1 cellular context compared by ENCODE assay signal in the genomic region with DNA sequence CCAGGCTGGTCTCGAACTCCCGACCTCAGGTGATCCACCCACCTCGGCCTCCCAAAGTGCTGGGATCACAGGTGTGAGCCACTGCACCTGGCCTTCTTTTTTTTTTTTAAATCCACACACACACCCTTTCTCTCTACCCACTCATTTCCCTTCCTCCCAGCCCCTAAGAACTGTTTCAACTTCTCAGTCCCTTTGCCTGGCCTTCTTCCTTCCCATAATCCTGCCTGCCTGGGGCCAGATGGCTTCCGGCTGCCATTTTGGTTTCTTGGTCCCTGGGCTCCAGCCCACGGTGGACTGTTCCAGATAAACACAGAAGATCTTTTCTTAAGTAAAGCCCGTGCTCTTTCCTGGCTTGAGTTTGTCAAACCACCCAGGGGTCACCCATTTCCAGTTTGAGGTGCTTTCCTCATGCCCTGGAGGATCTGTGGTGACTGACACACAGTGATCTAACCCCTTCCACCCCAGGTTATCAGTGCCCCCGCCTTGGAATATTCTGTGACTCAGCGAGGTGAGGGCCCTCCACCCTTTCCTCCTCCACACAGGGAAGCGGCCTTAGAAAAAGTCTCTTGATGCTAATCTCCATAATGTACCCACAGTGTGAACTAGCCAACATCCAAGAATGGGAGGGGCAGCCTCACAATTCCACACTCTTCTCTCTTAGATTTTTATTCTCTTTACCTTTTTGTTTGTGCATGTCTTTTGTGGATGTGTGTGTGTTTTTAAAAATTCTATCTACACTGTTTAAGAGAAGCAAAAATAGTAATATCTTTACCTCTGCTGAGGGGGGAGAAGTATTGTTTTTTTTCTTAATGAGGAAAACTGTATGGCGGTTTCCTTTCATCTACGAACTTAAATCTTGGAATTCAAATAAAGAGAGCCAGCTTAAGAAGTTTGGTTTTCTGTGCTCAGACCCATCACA.
TF ChIP-seq lines count a peak whose summit lies in the region.

No MANE protein-coding gene starts in this region.

TF ChIP-seq in K562, 482 proteins besides CTCF, POLR2A, EP300 and RAD21 (continued from another document and continues in another):
- peak; percentile 10; the same call in 1 of the 2 replicates for TF ChIP-seq ZBTB33 (CRISPR knock-in tag; IDR thresholded peaks at IDR 0.05)
- TF ChIP-seq, protein P1, sequence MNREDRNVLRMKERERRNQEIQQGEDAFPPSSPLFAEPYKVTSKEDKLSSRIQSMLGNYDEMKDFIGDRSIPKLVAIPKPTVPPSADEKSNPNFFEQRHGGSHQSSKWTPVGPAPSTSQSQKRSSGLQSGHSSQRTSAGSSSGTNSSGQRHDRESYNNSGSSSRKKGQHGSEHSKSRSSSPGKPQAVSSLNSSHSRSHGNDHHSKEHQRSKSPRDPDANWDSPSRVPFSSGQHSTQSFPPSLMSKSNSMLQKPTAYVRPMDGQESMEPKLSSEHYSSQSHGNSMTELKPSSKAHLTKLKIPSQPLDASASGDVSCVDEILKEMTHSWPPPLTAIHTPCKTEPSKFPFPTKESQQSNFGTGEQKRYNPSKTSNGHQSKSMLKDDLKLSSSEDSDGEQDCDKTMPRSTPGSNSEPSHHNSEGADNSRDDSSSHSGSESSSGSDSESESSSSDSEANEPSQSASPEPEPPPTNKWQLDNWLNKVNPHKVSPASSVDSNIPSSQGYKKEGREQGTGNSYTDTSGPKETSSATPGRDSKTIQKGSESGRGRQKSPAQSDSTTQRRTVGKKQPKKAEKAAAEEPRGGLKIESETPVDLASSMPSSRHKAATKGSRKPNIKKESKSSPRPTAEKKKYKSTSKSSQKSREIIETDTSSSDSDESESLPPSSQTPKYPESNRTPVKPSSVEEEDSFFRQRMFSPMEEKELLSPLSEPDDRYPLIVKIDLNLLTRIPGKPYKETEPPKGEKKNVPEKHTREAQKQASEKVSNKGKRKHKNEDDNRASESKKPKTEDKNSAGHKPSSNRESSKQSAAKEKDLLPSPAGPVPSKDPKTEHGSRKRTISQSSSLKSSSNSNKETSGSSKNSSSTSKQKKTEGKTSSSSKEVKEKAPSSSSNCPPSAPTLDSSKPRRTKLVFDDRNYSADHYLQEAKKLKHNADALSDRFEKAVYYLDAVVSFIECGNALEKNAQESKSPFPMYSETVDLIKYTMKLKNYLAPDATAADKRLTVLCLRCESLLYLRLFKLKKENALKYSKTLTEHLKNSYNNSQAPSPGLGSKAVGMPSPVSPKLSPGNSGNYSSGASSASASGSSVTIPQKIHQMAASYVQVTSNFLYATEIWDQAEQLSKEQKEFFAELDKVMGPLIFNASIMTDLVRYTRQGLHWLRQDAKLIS (CRISPR knock-in tag; IDR thresholded peaks at IDR 0.05) = no peak
- peak; percentile 63; the same call in 1 of the 2 replicates for TF ChIP-seq EP400 (IDR thresholded peaks at IDR 0.05)
- TF ChIP-seq ATF1 (CRISPR knock-in tag; IDR thresholded peaks at IDR 0.05) = no peak
- peak; percentile 55 for TF ChIP-seq ATF1 (tag; IDR thresholded peaks at IDR 0.05)
- TF ChIP-seq GATAD2A (IDR thresholded peaks at IDR 0.05) = peak; percentile 92
- no peak for TF ChIP-seq ZNF282 (CRISPR knock-in tag; IDR thresholded peaks at IDR 0.05)
- TF ChIP-seq ZNF41 (CRISPR knock-in tag; conservative IDR thresholded peaks at IDR 0.05) = 0 out of 2 replicates have a peak, but pooled peaks have one; percentile 43
- TF ChIP-seq GTF2E2 (tag; IDR thresholded peaks at IDR 0.05) = no peak
- no peak for TF ChIP-seq SREBF2 (CRISPR knock-in tag; IDR thresholded peaks at IDR 0.05)
- TF ChIP-seq POLR2B (IDR thresholded peaks at IDR 0.05; ENCODE audit: low read depth, partially characterized antibody) = no peak
- TF ChIP-seq DDX20 (tag; IDR thresholded peaks at IDR 0.05; ENCODE audit: low read depth) = peak; percentile 78; the same call in 1 of the 2 replicates
- peak; percentile 62 to 97; a peak in 3 of 4 replicates for TF ChIP-seq RCOR1 (IDR thresholded peaks at IDR 0.05; ENCODE audit: borderline replicate concordance in 1 of 2, low read depth in 2 of 2, low read length in 2 of 2)
- TF ChIP-seq CEBPB (tag; IDR thresholded peaks at IDR 0.05) = no peak
- TF ChIP-seq, protein P2, sequence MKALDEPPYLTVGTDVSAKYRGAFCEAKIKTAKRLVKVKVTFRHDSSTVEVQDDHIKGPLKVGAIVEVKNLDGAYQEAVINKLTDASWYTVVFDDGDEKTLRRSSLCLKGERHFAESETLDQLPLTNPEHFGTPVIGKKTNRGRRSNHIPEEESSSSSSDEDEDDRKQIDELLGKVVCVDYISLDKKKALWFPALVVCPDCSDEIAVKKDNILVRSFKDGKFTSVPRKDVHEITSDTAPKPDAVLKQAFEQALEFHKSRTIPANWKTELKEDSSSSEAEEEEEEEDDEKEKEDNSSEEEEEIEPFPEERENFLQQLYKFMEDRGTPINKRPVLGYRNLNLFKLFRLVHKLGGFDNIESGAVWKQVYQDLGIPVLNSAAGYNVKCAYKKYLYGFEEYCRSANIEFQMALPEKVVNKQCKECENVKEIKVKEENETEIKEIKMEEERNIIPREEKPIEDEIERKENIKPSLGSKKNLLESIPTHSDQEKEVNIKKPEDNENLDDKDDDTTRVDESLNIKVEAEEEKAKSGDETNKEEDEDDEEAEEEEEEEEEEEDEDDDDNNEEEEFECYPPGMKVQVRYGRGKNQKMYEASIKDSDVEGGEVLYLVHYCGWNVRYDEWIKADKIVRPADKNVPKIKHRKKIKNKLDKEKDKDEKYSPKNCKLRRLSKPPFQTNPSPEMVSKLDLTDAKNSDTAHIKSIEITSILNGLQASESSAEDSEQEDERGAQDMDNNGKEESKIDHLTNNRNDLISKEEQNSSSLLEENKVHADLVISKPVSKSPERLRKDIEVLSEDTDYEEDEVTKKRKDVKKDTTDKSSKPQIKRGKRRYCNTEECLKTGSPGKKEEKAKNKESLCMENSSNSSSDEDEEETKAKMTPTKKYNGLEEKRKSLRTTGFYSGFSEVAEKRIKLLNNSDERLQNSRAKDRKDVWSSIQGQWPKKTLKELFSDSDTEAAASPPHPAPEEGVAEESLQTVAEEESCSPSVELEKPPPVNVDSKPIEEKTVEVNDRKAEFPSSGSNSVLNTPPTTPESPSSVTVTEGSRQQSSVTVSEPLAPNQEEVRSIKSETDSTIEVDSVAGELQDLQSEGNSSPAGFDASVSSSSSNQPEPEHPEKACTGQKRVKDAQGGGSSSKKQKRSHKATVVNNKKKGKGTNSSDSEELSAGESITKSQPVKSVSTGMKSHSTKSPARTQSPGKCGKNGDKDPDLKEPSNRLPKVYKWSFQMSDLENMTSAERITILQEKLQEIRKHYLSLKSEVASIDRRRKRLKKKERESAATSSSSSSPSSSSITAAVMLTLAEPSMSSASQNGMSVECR (CRISPR knock-in tag; IDR thresholded peaks at IDR 0.05) = no peak
- TF ChIP-seq, protein P3, sequence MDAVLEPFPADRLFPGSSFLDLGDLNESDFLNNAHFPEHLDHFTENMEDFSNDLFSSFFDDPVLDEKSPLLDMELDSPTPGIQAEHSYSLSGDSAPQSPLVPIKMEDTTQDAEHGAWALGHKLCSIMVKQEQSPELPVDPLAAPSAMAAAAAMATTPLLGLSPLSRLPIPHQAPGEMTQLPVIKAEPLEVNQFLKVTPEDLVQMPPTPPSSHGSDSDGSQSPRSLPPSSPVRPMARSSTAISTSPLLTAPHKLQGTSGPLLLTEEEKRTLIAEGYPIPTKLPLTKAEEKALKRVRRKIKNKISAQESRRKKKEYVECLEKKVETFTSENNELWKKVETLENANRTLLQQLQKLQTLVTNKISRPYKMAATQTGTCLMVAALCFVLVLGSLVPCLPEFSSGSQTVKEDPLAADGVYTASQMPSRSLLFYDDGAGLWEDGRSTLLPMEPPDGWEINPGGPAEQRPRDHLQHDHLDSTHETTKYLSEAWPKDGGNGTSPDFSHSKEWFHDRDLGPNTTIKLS (IDR thresholded peaks at IDR 0.05; ENCODE audit: borderline replicate concordance, low read depth) = peak; percentile 63; the same call in 1 of the 2 replicates
- TF ChIP-seq, protein P4, sequence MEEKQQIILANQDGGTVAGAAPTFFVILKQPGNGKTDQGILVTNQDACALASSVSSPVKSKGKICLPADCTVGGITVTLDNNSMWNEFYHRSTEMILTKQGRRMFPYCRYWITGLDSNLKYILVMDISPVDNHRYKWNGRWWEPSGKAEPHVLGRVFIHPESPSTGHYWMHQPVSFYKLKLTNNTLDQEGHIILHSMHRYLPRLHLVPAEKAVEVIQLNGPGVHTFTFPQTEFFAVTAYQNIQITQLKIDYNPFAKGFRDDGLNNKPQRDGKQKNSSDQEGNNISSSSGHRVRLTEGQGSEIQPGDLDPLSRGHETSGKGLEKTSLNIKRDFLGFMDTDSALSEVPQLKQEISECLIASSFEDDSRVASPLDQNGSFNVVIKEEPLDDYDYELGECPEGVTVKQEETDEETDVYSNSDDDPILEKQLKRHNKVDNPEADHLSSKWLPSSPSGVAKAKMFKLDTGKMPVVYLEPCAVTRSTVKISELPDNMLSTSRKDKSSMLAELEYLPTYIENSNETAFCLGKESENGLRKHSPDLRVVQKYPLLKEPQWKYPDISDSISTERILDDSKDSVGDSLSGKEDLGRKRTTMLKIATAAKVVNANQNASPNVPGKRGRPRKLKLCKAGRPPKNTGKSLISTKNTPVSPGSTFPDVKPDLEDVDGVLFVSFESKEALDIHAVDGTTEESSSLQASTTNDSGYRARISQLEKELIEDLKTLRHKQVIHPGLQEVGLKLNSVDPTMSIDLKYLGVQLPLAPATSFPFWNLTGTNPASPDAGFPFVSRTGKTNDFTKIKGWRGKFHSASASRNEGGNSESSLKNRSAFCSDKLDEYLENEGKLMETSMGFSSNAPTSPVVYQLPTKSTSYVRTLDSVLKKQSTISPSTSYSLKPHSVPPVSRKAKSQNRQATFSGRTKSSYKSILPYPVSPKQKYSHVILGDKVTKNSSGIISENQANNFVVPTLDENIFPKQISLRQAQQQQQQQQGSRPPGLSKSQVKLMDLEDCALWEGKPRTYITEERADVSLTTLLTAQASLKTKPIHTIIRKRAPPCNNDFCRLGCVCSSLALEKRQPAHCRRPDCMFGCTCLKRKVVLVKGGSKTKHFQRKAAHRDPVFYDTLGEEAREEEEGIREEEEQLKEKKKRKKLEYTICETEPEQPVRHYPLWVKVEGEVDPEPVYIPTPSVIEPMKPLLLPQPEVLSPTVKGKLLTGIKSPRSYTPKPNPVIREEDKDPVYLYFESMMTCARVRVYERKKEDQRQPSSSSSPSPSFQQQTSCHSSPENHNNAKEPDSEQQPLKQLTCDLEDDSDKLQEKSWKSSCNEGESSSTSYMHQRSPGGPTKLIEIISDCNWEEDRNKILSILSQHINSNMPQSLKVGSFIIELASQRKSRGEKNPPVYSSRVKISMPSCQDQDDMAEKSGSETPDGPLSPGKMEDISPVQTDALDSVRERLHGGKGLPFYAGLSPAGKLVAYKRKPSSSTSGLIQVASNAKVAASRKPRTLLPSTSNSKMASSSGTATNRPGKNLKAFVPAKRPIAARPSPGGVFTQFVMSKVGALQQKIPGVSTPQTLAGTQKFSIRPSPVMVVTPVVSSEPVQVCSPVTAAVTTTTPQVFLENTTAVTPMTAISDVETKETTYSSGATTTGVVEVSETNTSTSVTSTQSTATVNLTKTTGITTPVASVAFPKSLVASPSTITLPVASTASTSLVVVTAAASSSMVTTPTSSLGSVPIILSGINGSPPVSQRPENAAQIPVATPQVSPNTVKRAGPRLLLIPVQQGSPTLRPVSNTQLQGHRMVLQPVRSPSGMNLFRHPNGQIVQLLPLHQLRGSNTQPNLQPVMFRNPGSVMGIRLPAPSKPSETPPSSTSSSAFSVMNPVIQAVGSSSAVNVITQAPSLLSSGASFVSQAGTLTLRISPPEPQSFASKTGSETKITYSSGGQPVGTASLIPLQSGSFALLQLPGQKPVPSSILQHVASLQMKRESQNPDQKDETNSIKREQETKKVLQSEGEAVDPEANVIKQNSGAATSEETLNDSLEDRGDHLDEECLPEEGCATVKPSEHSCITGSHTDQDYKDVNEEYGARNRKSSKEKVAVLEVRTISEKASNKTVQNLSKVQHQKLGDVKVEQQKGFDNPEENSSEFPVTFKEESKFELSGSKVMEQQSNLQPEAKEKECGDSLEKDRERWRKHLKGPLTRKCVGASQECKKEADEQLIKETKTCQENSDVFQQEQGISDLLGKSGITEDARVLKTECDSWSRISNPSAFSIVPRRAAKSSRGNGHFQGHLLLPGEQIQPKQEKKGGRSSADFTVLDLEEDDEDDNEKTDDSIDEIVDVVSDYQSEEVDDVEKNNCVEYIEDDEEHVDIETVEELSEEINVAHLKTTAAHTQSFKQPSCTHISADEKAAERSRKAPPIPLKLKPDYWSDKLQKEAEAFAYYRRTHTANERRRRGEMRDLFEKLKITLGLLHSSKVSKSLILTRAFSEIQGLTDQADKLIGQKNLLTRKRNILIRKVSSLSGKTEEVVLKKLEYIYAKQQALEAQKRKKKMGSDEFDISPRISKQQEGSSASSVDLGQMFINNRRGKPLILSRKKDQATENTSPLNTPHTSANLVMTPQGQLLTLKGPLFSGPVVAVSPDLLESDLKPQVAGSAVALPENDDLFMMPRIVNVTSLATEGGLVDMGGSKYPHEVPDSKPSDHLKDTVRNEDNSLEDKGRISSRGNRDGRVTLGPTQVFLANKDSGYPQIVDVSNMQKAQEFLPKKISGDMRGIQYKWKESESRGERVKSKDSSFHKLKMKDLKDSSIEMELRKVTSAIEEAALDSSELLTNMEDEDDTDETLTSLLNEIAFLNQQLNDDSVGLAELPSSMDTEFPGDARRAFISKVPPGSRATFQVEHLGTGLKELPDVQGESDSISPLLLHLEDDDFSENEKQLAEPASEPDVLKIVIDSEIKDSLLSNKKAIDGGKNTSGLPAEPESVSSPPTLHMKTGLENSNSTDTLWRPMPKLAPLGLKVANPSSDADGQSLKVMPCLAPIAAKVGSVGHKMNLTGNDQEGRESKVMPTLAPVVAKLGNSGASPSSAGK (IDR thresholded peaks at IDR 0.05) = peak; percentile 43; the same call in 1 of the 2 replicates
- TF ChIP-seq SMARCE1 (IDR thresholded peaks at IDR 0.05) = peak; percentile 98
- no peak for TF ChIP-seq HOXB6 (CRISPR knock-in tag; IDR thresholded peaks at IDR 0.05; ENCODE audit: borderline replicate concordance)
- TF ChIP-seq TRIM24 (IDR thresholded peaks at IDR 0.05) = peak; percentile 65 to 83; a peak in 3 of 4 replicates
- no peak for TF ChIP-seq ZBTB17 (CRISPR knock-in tag; IDR thresholded peaks at IDR 0.05)
- peak; percentile 62; the same call in 1 of the 2 replicates for TF ChIP-seq TFAP4 (CRISPR knock-in tag; IDR thresholded peaks at IDR 0.05; ENCODE audit: borderline replicate concordance)
- TF ChIP-seq KDM5B (IDR thresholded peaks at IDR 0.05; ENCODE audit: insufficient replicate concordance, low read depth, low read length) = no peak
- peak; percentile 56 for TF ChIP-seq NFIC (IDR thresholded peaks at IDR 0.05)
- TF ChIP-seq ZNF143 (CRISPR knock-in tag; IDR thresholded peaks at IDR 0.05) = peak; percentile 59
